36 cellular contexts compared by ENCODE assay signal in the genomic region with DNA sequence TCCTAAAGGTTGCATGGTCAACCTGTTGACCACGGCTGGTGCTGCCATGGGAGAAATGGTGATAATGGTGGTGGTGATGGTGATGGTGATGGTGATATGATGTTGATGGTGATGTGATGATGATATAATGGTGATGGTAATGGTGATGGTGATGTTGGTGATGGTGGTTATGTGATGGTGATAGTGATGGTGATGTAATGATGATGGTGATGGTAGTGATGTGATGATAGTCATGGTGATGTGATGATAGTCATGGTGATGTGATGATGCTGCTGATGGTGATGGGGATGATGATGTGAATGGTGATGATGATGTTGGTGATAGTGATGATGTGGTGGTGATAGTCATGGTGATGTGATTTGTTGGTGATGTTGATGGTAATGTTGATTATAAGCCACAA. TPM values are rescaled to one million over a fixed set of nuclear protein-coding genes. Genes with fewer than 3 reads are reported as not detected.
"Had no signal": no experiment of that assay in that cellular context is flagged by ENCODE, and none has a peak within 500 bp of the region (broad histone marks: within the 10 kb centered on the region; RNA-seq: fewer than 3 reads in every experiment).

No MANE protein-coding gene starts in this region.

- H3K27me3 ChIP-seq: brain microvascular endothelial cell, esophagus muscularis mucosa, gastrocnemius medialis had no signal

- H3K4me3 Mint-ChIP-seq: activated CD4-positive, alpha-beta memory T cell treated with anti-CD3 and anti-CD28 coated beads for 36 hours; activated CD4-positive, alpha-beta T cell treated with anti-CD3 and anti-CD28 coated beads for 36 hours; activated CD4-positive, alpha-beta T cell treated with anti-CD3 and anti-CD28 coated beads, Interleukin-2, amount 10 ng/mL, durations not matched to agents 24 days and 14 days; activated CD8-positive, alpha-beta memory T cell treated with anti-CD3 and anti-CD28 coated beads, Interleukin-2, amount 10 ng/mL, durations not matched to agents 7 days and 5 days; activated CD8-positive, alpha-beta T cell treated with anti-CD3 and anti-CD28 coated beads, Interleukin-2, amount 10 ng/mL, durations not matched to agents 7 days and 5 days; activated naive CD8-positive, alpha-beta T cell; activated T-helper 1 cell treated with anti-CD3 and anti-CD28 coated beads, Interleukin-12 subunit alpha, Interleukin-12 subunit beta, Interleukin-2, Interleukin-4 antibody, amounts not matched to agents 30 ng/mL and 10 ng/mL and 1 ng/mL, durations not matched to agents 14 hours and 24 hours and 36 hours; effector memory CD8-positive, alpha-beta T cell; T-helper 17 cell; T-helper 2 cell treated with Interferon-gamma antibody and Interleukin-4, amounts not matched to agents 5 μg/mL and 100 μg/mL, for 36 hours had no signal

- H3K9me3 Mint-ChIP-seq: activated CD4-positive, alpha-beta memory T cell treated with anti-CD3 and anti-CD28 coated beads for 36 hours; activated CD4-positive, alpha-beta T cell treated with anti-CD3 and anti-CD28 coated beads, Interleukin-2, amount 10 ng/mL, durations not matched to agents 24 days and 14 days; activated T-helper 1 cell treated with anti-CD3 and anti-CD28 coated beads, Interleukin-12 subunit alpha, Interleukin-12 subunit beta, Interleukin-2, Interleukin-4 antibody, amounts not matched to agents 30 ng/mL and 10 ng/mL and 1 ng/mL, durations not matched to agents 14 hours and 24 hours and 36 hours; activated T-helper 2 cell treated with anti-CD3 and anti-CD28 coated beads, Interferon-gamma antibody, Interleukin-2, Interleukin-4, amounts not matched to agents 10 μg/mL and 5 μg/mL and 100 μg/mL, durations not matched to agents 14 hours and 24 hours and 36 hours; effector memory CD8-positive, alpha-beta T cell; T-helper 2 cell treated with Interferon-gamma antibody and Interleukin-4, amounts not matched to agents 5 μg/mL and 100 μg/mL, for 36 hours had no signal

- H3K4me1 ChIP-seq: esophagus muscularis mucosa, foreskin keratinocyte, gastrocnemius medialis, heart left ventricle had no signal

- H3K36me3 Mint-ChIP-seq: activated CD4-positive, alpha-beta memory T cell treated with anti-CD3 and anti-CD28 coated beads for 36 hours; activated CD8-positive, alpha-beta memory T cell treated with anti-CD3 and anti-CD28 coated beads, Interleukin-2, amount 10 ng/mL, durations not matched to agents 7 days and 5 days; activated naive CD8-positive, alpha-beta T cell had no signal

- H3K36me3 ChIP-seq: brain microvascular endothelial cell, esophagus muscularis mucosa, gastrocnemius medialis, heart left ventricle had no signal

- ATAC-seq: activated CD4-positive, alpha-beta T cell treated with anti-CD3 and anti-CD28 coated beads for 36 hours; activated CD8-positive, alpha-beta memory T cell treated with anti-CD3 and anti-CD28 coated beads, Interleukin-2, amount 10 ng/mL, durations not matched to agents 7 days and 5 days; activated CD8-positive, alpha-beta T cell treated with anti-CD3 and anti-CD28 coated beads, Interleukin-2, amount 10 ng/mL, durations not matched to agents 7 days and 5 days; effector memory CD8-positive, alpha-beta T cell; foreskin keratinocyte; gastrocnemius medialis; heart left ventricle; T-helper 17 cell had no signal

- H3K27ac ChIP-seq: brain microvascular endothelial cell, esophagus muscularis mucosa, foreskin keratinocyte, gastrocnemius medialis, heart left ventricle had no signal

- H3K4me1 Mint-ChIP-seq: activated CD4-positive, alpha-beta T cell treated with anti-CD3 and anti-CD28 coated beads for 36 hours; activated CD4-positive, alpha-beta T cell treated with anti-CD3 and anti-CD28 coated beads, Interleukin-2, amount 10 ng/mL, durations not matched to agents 24 days and 14 days; activated CD8-positive, alpha-beta memory T cell treated with anti-CD3 and anti-CD28 coated beads, Interleukin-2, amount 10 ng/mL, durations not matched to agents 7 days and 5 days; T-helper 17 cell had no signal

- H3K27ac Mint-ChIP-seq: activated CD4-positive, alpha-beta memory T cell treated with anti-CD3 and anti-CD28 coated beads for 36 hours; activated CD4-positive, alpha-beta T cell treated with anti-CD3 and anti-CD28 coated beads for 36 hours; activated CD4-positive, alpha-beta T cell treated with anti-CD3 and anti-CD28 coated beads, Interleukin-2, amount 10 ng/mL, durations not matched to agents 24 days and 14 days; activated CD8-positive, alpha-beta memory T cell treated with anti-CD3 and anti-CD28 coated beads, Interleukin-2, amount 10 ng/mL, durations not matched to agents 7 days and 5 days; activated CD8-positive, alpha-beta T cell treated with anti-CD3 and anti-CD28 coated beads, Interleukin-2, amount 10 ng/mL, durations not matched to agents 7 days and 5 days; activated naive CD8-positive, alpha-beta T cell; activated T-helper 1 cell treated with anti-CD3 and anti-CD28 coated beads, Interleukin-12 subunit alpha, Interleukin-12 subunit beta, Interleukin-2, Interleukin-4 antibody, amounts not matched to agents 30 ng/mL and 10 ng/mL and 1 ng/mL, durations not matched to agents 14 hours and 24 hours and 36 hours; activated T-helper 2 cell treated with anti-CD3 and anti-CD28 coated beads, Interferon-gamma antibody, Interleukin-2, Interleukin-4, amounts not matched to agents 10 μg/mL and 5 μg/mL and 100 μg/mL, durations not matched to agents 14 hours and 24 hours and 36 hours; effector memory CD8-positive, alpha-beta T cell; T-helper 17 cell; T-helper 2 cell treated with Interferon-gamma antibody and Interleukin-4, amounts not matched to agents 5 μg/mL and 100 μg/mL, for 36 hours had no signal

- DNase-seq: activated CD4-positive, alpha-beta memory T cell treated with anti-CD3 and anti-CD28 coated beads for 36 hours; activated CD4-positive, alpha-beta T cell treated with anti-CD3 and anti-CD28 coated beads for 36 hours; activated CD4-positive, alpha-beta T cell treated with anti-CD3 and anti-CD28 coated beads, Interleukin-2, amount 10 ng/mL, durations not matched to agents 24 days and 14 days; activated CD4-positive, CD25-positive, alpha-beta regulatory T cell; activated CD4-positive, CD25-positive, alpha-beta regulatory T cell treated with anti-CD3 and anti-CD28 coated beads, Interleukin-2, amount 50 U/mL, for 72 hours; activated CD8-positive, alpha-beta memory T cell treated with anti-CD3 and anti-CD28 coated beads, Interleukin-2, amount 10 ng/mL, durations not matched to agents 7 days and 5 days; activated CD8-positive, alpha-beta memory T cell treated with anti-CD3 and anti-CD28 coated beads, Interleukin-2, amount 50 U/mL, for 4 hours; activated CD8-positive, alpha-beta T cell treated with anti-CD3 and anti-CD28 coated beads, Interleukin-2, amount 10 ng/mL, durations not matched to agents 7 days and 5 days; activated effector memory CD4-positive, alpha-beta T cell treated with anti-CD3 and anti-CD28 coated beads, Interleukin-2, amount 50 U/mL, for 16 hours; activated naive CD4-positive, alpha-beta T cell; activated naive CD4-positive, alpha-beta T cell treated with anti-CD3 and anti-CD28 coated beads, Interleukin-2, amount 50 U/mL, for 16 hours; activated T-cell treated with anti-CD3 and anti-CD28 coated beads, Interleukin-2, amount 50 U/mL, for 1 hour; activated T-cell treated with anti-CD3 and anti-CD28 coated beads, Interleukin-2, amount 50 U/mL, for 48 hours; amniotic stem cell; anterior cingulate cortex; brain microvascular endothelial cell; caudate nucleus; cortex of kidney; dermis blood vessel endothelial cell; effector CD4-positive, alpha-beta T cell; effector memory CD8-positive, alpha-beta T cell; erythroblast; foreskin keratinocyte; gastrocnemius medialis; glutamatergic neuron; heart left ventricle; T-helper 17 cell; T1000 had no signal

- H3K27me3 Mint-ChIP-seq: activated CD4-positive, alpha-beta memory T cell treated with anti-CD3 and anti-CD28 coated beads for 36 hours; activated CD4-positive, alpha-beta T cell treated with anti-CD3 and anti-CD28 coated beads, Interleukin-2, amount 10 ng/mL, durations not matched to agents 24 days and 14 days; activated CD8-positive, alpha-beta memory T cell treated with anti-CD3 and anti-CD28 coated beads, Interleukin-2, amount 10 ng/mL, durations not matched to agents 7 days and 5 days; activated naive CD8-positive, alpha-beta T cell; T-helper 17 cell had no signal

- H3K4me3 ChIP-seq: esophagus muscularis mucosa, gastrocnemius medialis, heart left ventricle had no signal

- FAIRE-seq: astrocyte, colon had no signal

- H3K9me3 ChIP-seq: esophagus muscularis mucosa, gastrocnemius medialis, heart left ventricle had no signal

RNA-seq across cellular contexts. Expression of a gene that starts 23.9 kb away (rescaled TPM):
- total RNA-seq: activated CD4-positive, alpha-beta memory T cell treated with anti-CD3 and anti-CD28 coated beads for 36 hours; activated CD4-positive, alpha-beta T cell treated with anti-CD3 and anti-CD28 coated beads for 36 hours; activated CD8-positive, alpha-beta memory T cell treated with anti-CD3 and anti-CD28 coated beads for 36 hours; activated CD8-positive, alpha-beta T cell treated with anti-CD3 and anti-CD28 coated beads, Interleukin-2, amount 10 ng/mL, durations not matched to agents 7 days and 5 days; activated T-helper 1 cell treated with anti-CD3 and anti-CD28 coated beads, Interleukin-12 subunit alpha, Interleukin-12 subunit beta, Interleukin-2, Interleukin-4 antibody, amounts not matched to agents 30 ng/mL and 10 ng/mL and 1 ng/mL, durations not matched to agents 14 hours and 24 hours and 36 hours; dermis blood vessel endothelial cell; esophagus muscularis mucosa; foreskin keratinocyte; gastrocnemius medialis had no signal
- polyA plus RNA-seq: foreskin keratinocyte had no signal
